In the genomic region with DNA sequence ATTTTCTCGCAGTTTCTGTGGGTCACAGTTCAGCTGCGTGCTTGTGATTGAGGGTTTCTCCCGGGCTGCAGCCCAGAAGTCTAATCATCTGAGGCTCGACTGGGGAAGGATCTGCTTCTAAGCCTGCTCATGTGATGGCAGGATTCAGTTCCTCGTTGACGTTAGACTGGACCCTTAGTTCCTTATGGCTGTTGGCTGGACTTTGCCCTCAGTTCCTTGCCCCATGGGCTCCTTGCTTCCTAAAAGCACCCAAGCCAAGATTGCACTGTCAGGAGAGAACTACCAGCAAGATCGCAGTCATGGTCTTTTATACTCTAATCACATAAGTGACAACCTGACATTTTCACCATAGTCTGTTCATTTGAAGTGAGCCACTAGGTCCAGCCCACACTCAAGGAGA, we compare ENCODE assay signal across 2 cellular contexts.
TF ChIP-seq lines count a peak whose summit lies in the region.

No MANE protein-coding gene starts in this region.

TF ChIP-seq in IMR-90, 13 proteins besides CTCF, POLR2A, EP300 and RAD21:
- TF ChIP-seq RFX5 (IDR thresholded peaks at IDR 0.05; ENCODE audit: low read depth, low read length) (no peak), BHLHE40 (IDR thresholded peaks at IDR 0.05; ENCODE audit: low read depth, low read length) (no peak), MXI1 (IDR thresholded peaks at IDR 0.05; ENCODE audit: borderline replicate concordance, low read depth, low read length) (no peak), CEBPB (IDR thresholded peaks at IDR 0.05; ENCODE audit: low read depth, low read length) (no peak), FOS (IDR thresholded peaks at IDR 0.05; ENCODE audit: low read depth, low read length) (no peak), CHD1 (IDR thresholded peaks at IDR 0.05; ENCODE audit: low read depth, low read length) (no peak), NFE2L2 (IDR thresholded peaks at IDR 0.05; ENCODE audit: low read depth, low read length) (no peak), RCOR1 (IDR thresholded peaks at IDR 0.05; ENCODE audit: insufficient replicate concordance, low read length) (no peak), MAZ (IDR thresholded peaks at IDR 0.05; ENCODE audit: borderline replicate concordance, low read depth, low read length) (no peak), SMC3 (IDR thresholded peaks at IDR 0.05; ENCODE audit: low read depth, low read length) (no peak), MAFK (IDR thresholded peaks at IDR 0.05; ENCODE audit: low read depth, low read length) (no peak)
- TF ChIP-seq, protein P1, sequence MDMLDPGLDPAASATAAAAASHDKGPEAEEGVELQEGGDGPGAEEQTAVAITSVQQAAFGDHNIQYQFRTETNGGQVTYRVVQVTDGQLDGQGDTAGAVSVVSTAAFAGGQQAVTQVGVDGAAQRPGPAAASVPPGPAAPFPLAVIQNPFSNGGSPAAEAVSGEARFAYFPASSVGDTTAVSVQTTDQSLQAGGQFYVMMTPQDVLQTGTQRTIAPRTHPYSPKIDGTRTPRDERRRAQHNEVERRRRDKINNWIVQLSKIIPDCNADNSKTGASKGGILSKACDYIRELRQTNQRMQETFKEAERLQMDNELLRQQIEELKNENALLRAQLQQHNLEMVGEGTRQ (IDR thresholded peaks at IDR 0.05; ENCODE audit: low read depth, low read length) = no peak
- TF ChIP-seq, protein P2, sequence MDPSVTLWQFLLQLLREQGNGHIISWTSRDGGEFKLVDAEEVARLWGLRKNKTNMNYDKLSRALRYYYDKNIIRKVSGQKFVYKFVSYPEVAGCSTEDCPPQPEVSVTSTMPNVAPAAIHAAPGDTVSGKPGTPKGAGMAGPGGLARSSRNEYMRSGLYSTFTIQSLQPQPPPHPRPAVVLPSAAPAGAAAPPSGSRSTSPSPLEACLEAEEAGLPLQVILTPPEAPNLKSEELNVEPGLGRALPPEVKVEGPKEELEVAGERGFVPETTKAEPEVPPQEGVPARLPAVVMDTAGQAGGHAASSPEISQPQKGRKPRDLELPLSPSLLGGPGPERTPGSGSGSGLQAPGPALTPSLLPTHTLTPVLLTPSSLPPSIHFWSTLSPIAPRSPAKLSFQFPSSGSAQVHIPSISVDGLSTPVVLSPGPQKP (IDR thresholded peaks at IDR 0.05; ENCODE audit: borderline replicate concordance, low read depth, low read length) = no peak

TF ChIP-seq in H1, 55 proteins besides CTCF, POLR2A, EP300 and RAD21:
- TF ChIP-seq SUZ12 (IDR thresholded peaks at IDR 0.05; ENCODE audit: low read length) = no peak
- TF ChIP-seq MAFK (IDR thresholded peaks at IDR 0.05; ENCODE audit: low read depth, low read length) = no peak
- TF ChIP-seq RBBP5 (IDR thresholded peaks at IDR 0.05; ENCODE audit: borderline replicate concordance, low read depth, low read length) = no peak
- TF ChIP-seq, protein P3, sequence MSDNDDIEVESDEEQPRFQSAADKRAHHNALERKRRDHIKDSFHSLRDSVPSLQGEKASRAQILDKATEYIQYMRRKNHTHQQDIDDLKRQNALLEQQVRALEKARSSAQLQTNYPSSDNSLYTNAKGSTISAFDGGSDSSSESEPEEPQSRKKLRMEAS (IDR thresholded peaks at IDR 0.05) = no peak
- TF ChIP-seq BCL11A (IDR thresholded peaks at IDR 0.05; ENCODE audit: low read depth in 2 of 2, low read length in 2 of 2) = no peak
- no peak for TF ChIP-seq RXRA (IDR thresholded peaks at IDR 0.05; ENCODE audit: insufficient read depth, low read depth, low read length)
- TF ChIP-seq KDM5A (IDR thresholded peaks at IDR 0.05; ENCODE audit: low read length) = no peak
- TF ChIP-seq EGR1 (IDR thresholded peaks at IDR 0.05; ENCODE audit: borderline replicate concordance, low read depth, low read length) = no peak
- TF ChIP-seq TAF1 (IDR thresholded peaks at IDR 0.05; ENCODE audit: low read depth, low read length) = no peak
- no peak for TF ChIP-seq SIN3A (conservative IDR thresholded peaks at IDR 0.05 in 1 of 2, IDR thresholded peaks at IDR 0.05 in 1 of 2; ENCODE audit: low read depth in 1 of 2, low read length in 2 of 2)
